In the genomic region with DNA sequence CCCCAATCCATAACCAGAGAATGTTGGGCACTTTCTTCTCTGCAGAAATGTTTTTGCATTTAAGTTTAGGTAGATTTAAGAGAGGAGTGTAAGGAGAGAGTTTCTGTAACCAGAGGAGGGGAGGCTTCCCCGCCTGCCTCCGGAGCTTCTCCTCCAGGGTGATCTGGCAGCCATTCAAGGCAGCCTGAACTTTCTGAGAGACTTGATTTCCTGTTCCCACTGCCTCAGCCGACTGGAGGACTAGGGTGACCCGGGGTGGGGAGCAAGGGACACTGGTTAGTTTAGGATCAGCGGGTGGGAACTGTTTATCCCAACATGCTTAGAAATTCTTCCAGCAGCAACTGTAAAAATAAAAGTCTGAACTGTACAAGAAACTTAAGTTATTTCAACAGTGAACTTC, we compare ENCODE assay signal across 9 cellular contexts. TPM values are rescaled to one million over a fixed set of nuclear protein-coding genes. Genes with fewer than 3 reads are reported as not detected.
DNase-seq lines count a peak whose midpoint lies in the region; ATAC-seq and TF ChIP-seq lines count a peak whose summit lies in the region.
"Had no signal": no experiment of that assay in that cellular context is flagged by ENCODE, and none has a peak within 500 bp of the region (broad histone marks: within the 10 kb centered on the region; RNA-seq: fewer than 3 reads in every experiment).

No MANE protein-coding gene starts in this region.

- TF ChIP-seq CTCF in GM10266 (IDR thresholded peaks at IDR 0.05; ENCODE audit: control insufficient read depth, insufficient read depth, low read depth, missing control alignments), result no peak

- no peaks in the 10 kb centered on the region for H3K36me3 ChIP-seq in muscle layer of duodenum (ENCODE audit: control insufficient read depth in 1 of 2, insufficient read depth in 2 of 2, low read length in 2 of 2)

- H3K4me3 ChIP-seq in muscle layer of duodenum (ENCODE audit: low read depth in 1 of 2, low read length in 2 of 2), result no peak overlapping the region

- H3K27me3 ChIP-seq in muscle layer of duodenum (ENCODE audit: low read depth, low read length), result no peaks in the 10 kb centered on the region

- no peaks in the 10 kb centered on the region for H3K9me3 ChIP-seq in muscle layer of duodenum (ENCODE audit: control insufficient read depth in 1 of 2, low read length in 2 of 2)

- ATAC-seq in HG03175 (IDR thresholded peaks at IDR 0.05; ENCODE audit: unreplicated experiment) (no peak), HG02571 (IDR thresholded peaks at IDR 0.05; ENCODE audit: unreplicated experiment) (no peak)

- DNase-seq in AG20443 (ENCODE audit: low spot score) (peak; percentile 15), NCI-H460 (ENCODE audit: extremely low read depth, low read depth) (peak; percentile 36), dedifferentiated amniotic fluid mesenchymal stem cell (ENCODE audit: extremely low spot score) (peak; percentile 31), GM10266 (ENCODE audit: extremely low spot score) (no peak), SHP77 treated with DMSO at 0.1 percent for 48 hours (lab: John Stamatoyannopoulos, UW) (no peak)

- peaks cover 0 to 11% of the 10 kb centered on the region in 2 donors for H3K4me1 ChIP-seq in muscle layer of duodenum (ENCODE audit: control insufficient read depth in 1 of 2, insufficient read depth in 2 of 2, low read length in 2 of 2)

- peak overlapping the region; percentile 8 for H3K27ac ChIP-seq in muscle layer of duodenum (ENCODE audit: low read length)

RNA-seq across cellular contexts. Expression of gene FAM9C, which starts 15.1 kb away (rescaled TPM):
- not detected in 2 replicates for total RNA-seq in NCI-H460 (2014; rRNA removed; shearing (Covaris generic))
- polyA plus RNA-seq in NCI-H460 (2014; cell fraction: nucleus; rRNA removed), result not detected in 2 replicates
- total RNA-seq: mononuclear cell had no signal

RNA-seq across cellular contexts. Expression of gene TMSB4X, which starts 54.4 kb away (rescaled TPM):
- total RNA-seq in NCI-H460 (2014; rRNA removed; shearing (Covaris generic)), result 1,028 and 1,226 TPM in 2 replicates
- polyA plus RNA-seq in NCI-H460 (2014; cell fraction: nucleus; rRNA removed), result 1,247 and 1,697 TPM in 2 replicates

Comparison
In these comparisons a context has a peak if more than half of its experiments do, and no peak if none do; other contexts are left out.
1. DNase-seq: peak in AG20443 (single experiment), NCI-H460 (single experiment) and dedifferentiated amniotic fluid mesenchymal stem cell (single experiment); none in GM10266 (single experiment) and SHP77 treated with DMSO at 0.1 percent for 48 hours (single experiment).